Comparison of ENCODE assay signal across 8 cellular contexts in the genomic region with DNA sequence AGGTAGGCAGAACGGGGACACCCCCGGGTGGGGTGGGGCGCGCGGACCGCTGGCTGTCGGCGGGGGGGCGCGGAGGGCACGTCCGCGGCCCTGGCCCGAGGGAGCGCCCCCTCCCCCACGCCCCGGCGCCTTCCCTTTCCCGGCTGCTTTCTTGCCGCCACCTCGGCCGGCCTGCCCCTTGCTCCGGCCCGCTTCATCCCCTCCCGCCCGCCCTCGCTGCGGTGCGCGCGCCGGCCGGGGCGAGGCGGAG. TPM values are rescaled to one million over a fixed set of nuclear protein-coding genes. Genes with fewer than 3 reads are reported as not detected.
DNase-seq lines count a peak whose midpoint lies in the region; ATAC-seq lines count a peak whose summit lies in the region.

No MANE protein-coding gene starts in this region.

- H3K27me3 Mint-ChIP-seq in CD4-positive, CD25-positive, alpha-beta regulatory T cell = peaks cover 8% of the 10 kb centered on the region

- no peak for ATAC-seq in CD4-positive, CD25-positive, alpha-beta regulatory T cell (ENCODE audit: low read depth in 2 of 2)
- ATAC-seq in GM21737 (IDR thresholded peaks at IDR 0.05; ENCODE audit: unreplicated experiment) = peak; percentile 25

- peak overlapping the region; percentile 92 to 98 (median 94) for H3K4me3 Mint-ChIP-seq in CD4-positive, CD25-positive, alpha-beta regulatory T cell

- H3K36me3 Mint-ChIP-seq in CD4-positive, CD25-positive, alpha-beta regulatory T cell = no peaks in the 10 kb centered on the region

- H3K27me3 ChIP-seq in CD4-positive, CD25-positive, alpha-beta regulatory T cell (ENCODE audit: control insufficient read depth, insufficient read depth, low read length) = peaks cover 6% of the 10 kb centered on the region

- peaks cover 0 to 1% (median 0%) of the 10 kb centered on the region in 7 donors for H3K9me3 Mint-ChIP-seq in CD4-positive, CD25-positive, alpha-beta regulatory T cell

- H3K27ac Mint-ChIP-seq in CD4-positive, CD25-positive, alpha-beta regulatory T cell = peak overlapping the region in 2 of 3 donors; percentile 93 to 95

- H3K4me3 ChIP-seq in CD4-positive, CD25-positive, alpha-beta regulatory T cell (ENCODE audit: low read depth, low read length) = no peak overlapping the region
- peak overlapping the region; percentile 75 to 99 (median 91) for H3K4me3 ChIP-seq in skin epidermis

- H3K27ac ChIP-seq in CD4-positive, CD25-positive, alpha-beta regulatory T cell (ENCODE audit: insufficient read depth, low read length, poor library complexity, severe bottlenecking) = peak overlapping the region; percentile 94
- peak overlapping the region; percentile 92 to 100 (median 99) for H3K27ac ChIP-seq in skin epidermis

- H3K36me3 ChIP-seq in CD4-positive, CD25-positive, alpha-beta regulatory T cell (ENCODE audit: control insufficient read depth, insufficient read depth, low read length) = no peaks in the 10 kb centered on the region

- H3K4me1 ChIP-seq in CD4-positive, CD25-positive, alpha-beta regulatory T cell (ENCODE audit: control insufficient read depth, insufficient read depth, low read length, poor library complexity, severe bottlenecking) = peaks cover 48% of the 10 kb centered on the region

- H3K4me1 Mint-ChIP-seq in CD4-positive, CD25-positive, alpha-beta regulatory T cell = peaks cover 22 to 31% (median 27%) of the 10 kb centered on the region in 4 donors

- DNase-seq in CD4-positive, CD25-positive, alpha-beta regulatory T cell = no peak
- DNase-seq in SW480 (ENCODE audit: low spot score) = peak; percentile 59
- peak; percentile 76 for DNase-seq in germinal center (ENCODE audit: low spot score)
- DNase-seq in Ammon's horn (ENCODE audit: low spot score) = no peak
- DNase-seq in islet precursor cell = no peak
- no peak for DNase-seq in DMS79 (lab: John Stamatoyannopoulos, UW)

- no peaks in the 10 kb centered on the region for H3K9me3 ChIP-seq in CD4-positive, CD25-positive, alpha-beta regulatory T cell (ENCODE audit: control insufficient read depth in 2 of 2, low read length in 2 of 2)

RNA-seq across cellular contexts. Expression of a gene that starts 0.4 kb away (rescaled TPM):
- total RNA-seq in CD4-positive, CD25-positive, alpha-beta regulatory T cell = 163 TPM
- 100 to 1,000 TPM; 253 to 286 (median 269) TPM for polyA plus RNA-seq in CD4-positive, CD25-positive, alpha-beta regulatory T cell

RNA-seq across cellular contexts. Expression of a gene that starts 28.5 kb away (rescaled TPM):
- total RNA-seq in CD4-positive, CD25-positive, alpha-beta regulatory T cell = not detected
- polyA plus RNA-seq in CD4-positive, CD25-positive, alpha-beta regulatory T cell = not detected

Comparison
In these comparisons a context has a peak if more than half of its experiments do, and no peak if none do; other contexts are left out.
1. DNase-seq: peak in SW480 (single experiment) and germinal center (single experiment); none in CD4-positive, CD25-positive, alpha-beta regulatory T cell (0 of 3), Ammon's horn (single experiment), islet precursor cell (single experiment) and DMS79 (single experiment).